ENCODE assay signal across 28 cellular contexts in genomic region chr20:57973886-57974285, GRCh38.
"Had no signal": no experiment of that assay in that cellular context is flagged by ENCODE, and none has a peak within 500 bp of the region (broad histone marks: within the 10 kb centered on the region; RNA-seq: fewer than 3 reads in every experiment).

No MANE protein-coding gene starts in this region.

- H3K9me3 ChIP-seq: stomach, testis, thoracic aorta, thyroid gland, tibial artery, tibial nerve, transverse colon, upper lobe of left lung, upper lobe of right lung, uterus, vagina had no signal

- ATAC-seq: stimulated activated effector memory CD8-positive, alpha-beta T cell treated with anti-CD3 and anti-CD28 coated beads, Interleukin-12 subunit alpha, Interleukin-12 subunit beta, amount 100 ng/mL, for 72 hours; stimulated activated memory B cell treated with anti-CD40 and anti-IgM and Interleukin-4, amounts not matched to agents 10 μg/mL and 1 μg/mL and 100 μg/mL, for 72 hours; stimulated activated naive B cell treated with anti-CD40 and anti-IgM and Interleukin-4, amounts not matched to agents 10 μg/mL and 1 μg/mL and 100 μg/mL, for 72 hours; stimulated activated naive CD8-positive, alpha-beta T cell treated with anti-CD3 and anti-CD28 coated beads, Interleukin-15, amount 100 ng/mL, for 72 hours; stimulated activated naive CD8-positive, alpha-beta T cell treated with anti-CD3 and anti-CD28 coated beads, Interleukin-15, Interleukin-2, amounts not matched to agents 100 U/mL and 50 U/mL, for 24 hours; upper lobe of right lung had no signal

- H3K9me3 Mint-ChIP-seq: type B pancreatic cell had no signal

- H3K27ac ChIP-seq: stomach, suprapubic skin, testis, thoracic aorta, thyroid gland, tibial artery, tibial nerve, transverse colon, upper lobe of left lung, upper lobe of right lung, uterus, vagina had no signal

- H3K4me1 Mint-ChIP-seq: stimulated activated effector memory CD8-positive, alpha-beta T cell treated with anti-CD3 and anti-CD28 coated beads, Interleukin-12 subunit alpha, Interleukin-12 subunit beta, amount 100 ng/mL, for 72 hours; stimulated activated memory B cell treated with anti-CD40 and anti-IgM and Interleukin-4, amounts not matched to agents 10 μg/mL and 1 μg/mL and 100 μg/mL, for 72 hours; stimulated activated naive B cell treated with anti-CD40 and anti-IgM and Interleukin-4, amounts not matched to agents 10 μg/mL and 1 μg/mL and 100 μg/mL, for 72 hours; stimulated activated naive CD8-positive, alpha-beta T cell treated with anti-CD3 and anti-CD28 coated beads, Interleukin-15, amount 100 ng/mL, for 72 hours had no signal

- H3K4me3 Mint-ChIP-seq: stimulated activated effector memory CD8-positive, alpha-beta T cell treated with anti-CD3 and anti-CD28 coated beads, Interleukin-12 subunit alpha, Interleukin-12 subunit beta, amount 100 ng/mL, for 72 hours; stimulated activated memory B cell treated with anti-CD40 and anti-IgM and Interleukin-4, amounts not matched to agents 10 μg/mL and 1 μg/mL and 100 μg/mL, for 72 hours; stimulated activated naive B cell treated with anti-CD40 and anti-IgM and Interleukin-4, amounts not matched to agents 10 μg/mL and 1 μg/mL and 100 μg/mL, for 72 hours; stimulated activated naive CD8-positive, alpha-beta T cell treated with anti-CD3 and anti-CD28 coated beads, Interleukin-15, amount 100 ng/mL, for 72 hours; stimulated activated naive CD8-positive, alpha-beta T cell treated with anti-CD3 and anti-CD28 coated beads, Interleukin-15, Interleukin-2, amounts not matched to agents 100 ng/mL and 50 ng/mL, for 24 hours; type B pancreatic cell had no signal

- H3K27ac Mint-ChIP-seq: stimulated activated effector memory CD8-positive, alpha-beta T cell treated with anti-CD3 and anti-CD28 coated beads, Interleukin-12 subunit alpha, Interleukin-12 subunit beta, amount 100 ng/mL, for 72 hours; stimulated activated memory B cell treated with anti-CD40 and anti-IgM and Interleukin-4, amounts not matched to agents 10 μg/mL and 1 μg/mL and 100 μg/mL, for 72 hours; stimulated activated naive B cell treated with anti-CD40 and anti-IgM and Interleukin-4, amounts not matched to agents 10 μg/mL and 1 μg/mL and 100 μg/mL, for 72 hours; stimulated activated naive CD8-positive, alpha-beta T cell treated with anti-CD3 and anti-CD28 coated beads, Interleukin-15, Interleukin-2, amounts not matched to agents 100 ng/mL and 50 ng/mL, for 24 hours; type B pancreatic cell had no signal

- H3K36me3 Mint-ChIP-seq: stimulated activated memory B cell treated with anti-CD40 and anti-IgM and Interleukin-4, amounts not matched to agents 10 μg/mL and 1 μg/mL and 100 μg/mL, for 72 hours; stimulated activated naive B cell treated with anti-CD40 and anti-IgM and Interleukin-4, amounts not matched to agents 10 μg/mL and 1 μg/mL and 100 μg/mL, for 72 hours; type B pancreatic cell had no signal

- H3K4me3 ChIP-seq: stomach, suprapubic skin, testis, thoracic aorta, thyroid gland, tibial artery, tibial nerve, transverse colon, upper lobe of left lung, upper lobe of right lung, uterus, vagina had no signal

- H3K4me1 ChIP-seq: stomach, thyroid gland, transverse colon, upper lobe of left lung, upper lobe of right lung, uterus had no signal

- H3K27me3 ChIP-seq: suprapubic skin, testis, thyroid gland, tibial artery, tibial nerve, transverse colon, upper lobe of left lung, upper lobe of right lung, uterus, vagina had no signal

- H3K36me3 ChIP-seq: stomach, suprapubic skin, thoracic aorta, thyroid gland, tibial artery, tibial nerve, transverse colon, upper lobe of left lung, upper lobe of right lung, uterus, vagina had no signal

- DNase-seq: stimulated activated CD4-positive, alpha-beta T cell treated with anti-CD3 and anti-CD28 coated beads, Interleukin-2, amount 100 ng/mL, for 48 hours; stimulated activated CD4-positive, alpha-beta T cell treated with anti-CD3 and anti-CD28 coated beads, Interleukin-4, amount 100 ng/mL, for 1 hour; stimulated activated CD4-positive, alpha-beta T cell treated with anti-CD3 and anti-CD28 coated beads, Interleukin-4, amount 100 ng/mL, for 24 hours; stimulated activated CD4-positive, alpha-beta T cell treated with anti-CD3 and anti-CD28 coated beads, Interleukin-4, amount 100 ng/mL, for 4 hours; stimulated activated CD8-positive, alpha-beta memory T cell treated with anti-CD3 and anti-CD28 coated beads, Interleukin-4, amount 100 ng/mL, for 48 hours; stimulated activated naive B cell treated with anti-CD40 and anti-IgM and Interleukin-4, amounts not matched to agents 10 μg/mL and 1 μg/mL and 100 μg/mL, for 72 hours; stimulated activated naive CD4-positive, alpha-beta T cell; stimulated activated naive CD4-positive, alpha-beta T cell treated with Interleukin-2 at 50 U/mL for 16 hours; stimulated activated naive CD8-positive, alpha-beta T cell treated with anti-CD3 and anti-CD28 coated beads, Interleukin-15, amount 100 ng/mL, for 72 hours; stimulated activated naive CD8-positive, alpha-beta T cell treated with anti-CD3 and anti-CD28 coated beads, Interleukin-15, Interleukin-2, amounts not matched to agents 100 U/mL and 50 U/mL, for 24 hours; stomach; substantia nigra; testis; thyroid gland; tibial artery; transverse colon; trophoblast cell; upper lobe of right lung; uterus had no signal
